22 cellular contexts compared by ENCODE assay signal in genomic region chr17:69478916-69479315, GRCh38.
DNase-seq lines count a peak whose midpoint lies in the region; ATAC-seq, FAIRE-seq and TF ChIP-seq lines count a peak whose summit lies in the region.
"Had no signal": no experiment of that assay in that cellular context is flagged by ENCODE, and none has a peak within 500 bp of the region (broad histone marks: within the 10 kb centered on the region; RNA-seq: fewer than 3 reads in every experiment).

No MANE protein-coding gene starts in this region.

- H3K9ac ChIP-seq in endothelial cell of umbilical vein (replicated peaks; ENCODE audit: extremely low read depth, insufficient read depth, low read length), result no peak overlapping the region
- H3K9ac ChIP-seq: SK-N-SH had no signal

- TF ChIP-seq CTCF in endothelial cell of umbilical vein (IDR thresholded peaks at IDR 0.05; ENCODE audit: extremely low read depth in 1 of 2, insufficient read depth in 1 of 2, low read depth in 1 of 2, low read length in 2 of 2) (no peak), gastrocnemius medialis (IDR thresholded peaks at IDR 0.05 in 4 of 5, conservative IDR thresholded peaks at IDR 0.05 in 1 of 5) (no peak)

- H3K27ac Mint-ChIP-seq in CD4-positive, alpha-beta memory T cell, result peak overlapping the region in 2 of 7 donors; percentile 57 to 68
- H3K27ac Mint-ChIP-seq: CD4-positive, CD25-positive, alpha-beta regulatory T cell had no signal

- no peaks in the 10 kb centered on the region for H4K20me1 ChIP-seq in endothelial cell of umbilical vein (replicated peaks; ENCODE audit: control insufficient read depth, extremely low read depth, insufficient read depth, low read length)

- H3K27ac ChIP-seq in endothelial cell of umbilical vein (ENCODE audit: insufficient read depth, low read depth, low read length) (no peak overlapping the region), gastrocnemius medialis (peak overlapping the region; percentile 85 to 96 (median 95))
- no peak overlapping the region for H3K27ac ChIP-seq in CD4-positive, alpha-beta memory T cell (ENCODE audit: low read depth, low read length)
- H3K27ac ChIP-seq: skin epidermis, thyroid gland had no signal

- H3K4me3 ChIP-seq in endothelial cell of umbilical vein (replicated peaks in 1 of 3; ENCODE audit: insufficient read depth in 1 of 3, low read depth in 1 of 3, low read length in 3 of 3) (no peak overlapping the region), gastrocnemius medialis (no peak overlapping the region)
- no peak overlapping the region for H3K4me3 ChIP-seq in CD4-positive, alpha-beta memory T cell (ENCODE audit: low read length in 2 of 2)
- H3K4me3 ChIP-seq: skin epidermis, thyroid gland had no signal

- no peaks in the 10 kb centered on the region for H3K9me3 Mint-ChIP-seq in CD4-positive, alpha-beta memory T cell

- intact Hi-C loops in endothelial cell of umbilical vein (cut with micrococcal nuclease), result no loop called here
- intact Hi-C loops in gastrocnemius medialis (cut with DNase I; ENCODE audit: low total_unique reads), result no loop called here
- intact Hi-C loops in CD4-positive, alpha-beta memory T cell (cut with micrococcal nuclease), result no loop called here

- peak overlapping the region; percentile 62 for H2AFZ ChIP-seq in endothelial cell of umbilical vein (ENCODE audit: low read depth, low read length)

- POLR2A ChIA-PET in endothelial cell of umbilical vein (lab: Charles Lee), result no interaction called here
- POLR2A ChIA-PET in CD4-positive, alpha-beta memory T cell (lab: Charles Lee; ENCODE audit: partially characterized antibody), result interaction anchor here (1.7 kb wide), 1 partner anchor 64 kb away, joined by 5 read pairs; the partner anchor contains the start of gene MAP2K6

- no peaks in the 10 kb centered on the region for H3K27me3 Mint-ChIP-seq in CD4-positive, alpha-beta memory T cell
- H3K27me3 Mint-ChIP-seq: CD4-positive, CD25-positive, alpha-beta regulatory T cell had no signal

- peaks cover 12% of the 10 kb centered on the region for H3K4me1 ChIP-seq in endothelial cell of umbilical vein (ENCODE audit: control insufficient read depth, extremely low read depth, insufficient read depth, low read length)
- H3K4me1 ChIP-seq in gastrocnemius medialis, result peaks cover 21 to 49% of the 10 kb centered on the region in 2 donors
- H3K4me1 ChIP-seq in CD4-positive, alpha-beta memory T cell (ENCODE audit: insufficient read depth, low read length), result no peaks in the 10 kb centered on the region

- no peaks in the 10 kb centered on the region for H3K9me3 ChIP-seq in endothelial cell of umbilical vein (replicated peaks; ENCODE audit: control insufficient read depth, insufficient read depth, low read length)
- no peaks in the 10 kb centered on the region for H3K9me3 ChIP-seq in gastrocnemius medialis
- H3K9me3 ChIP-seq in CD4-positive, alpha-beta memory T cell (ENCODE audit: control insufficient read depth in 1 of 2, low read length in 2 of 2), result no peaks in the 10 kb centered on the region
- H3K9me3 ChIP-seq: SK-N-SH, thyroid gland had no signal

- ATAC-seq in gastrocnemius medialis (no peak), HG02884 (IDR thresholded peaks at IDR 0.05; ENCODE audit: unreplicated experiment) (no peak)
- ATAC-seq: left ventricle myocardium superior had no signal

- TF ChIP-seq POLR2A in endothelial cell of umbilical vein (IDR thresholded peaks at IDR 0.05; ENCODE audit: low read depth, low read length), result no peak
- TF ChIP-seq POLR2A in gastrocnemius medialis (IDR thresholded peaks at IDR 0.05), result no peak

- peaks cover 17 to 34% of the 10 kb centered on the region in 2 donors for H3K36me3 Mint-ChIP-seq in CD4-positive, alpha-beta memory T cell

- FAIRE-seq in endothelial cell of umbilical vein (lab: Jason Lieb, UNC), result peak; percentile 35
- FAIRE-seq: GM12892 had no signal

- no peak overlapping the region for H3K4me2 ChIP-seq in endothelial cell of umbilical vein (ENCODE audit: insufficient read depth, low read length)
- H3K4me2 ChIP-seq: SK-N-SH had no signal

- peak overlapping the region in 2 of 8 donors; percentile 17 to 20 for H3K4me3 Mint-ChIP-seq in CD4-positive, alpha-beta memory T cell
- H3K4me3 Mint-ChIP-seq: CD4-positive, CD25-positive, alpha-beta regulatory T cell had no signal

- no TSS peak for BruUV-seq in endothelial cell of umbilical vein (replicated peaks; lab: Mats Ljungman, UMichigan)

- no peaks in the 10 kb centered on the region for H3K79me2 ChIP-seq in endothelial cell of umbilical vein (ENCODE audit: control insufficient read depth, insufficient read depth, low read length)

- H3K4me1 Mint-ChIP-seq in CD4-positive, alpha-beta memory T cell, result peaks cover 11 to 21% (median 20%) of the 10 kb centered on the region in 4 donors

- H3K27me3 ChIP-seq in endothelial cell of umbilical vein (ENCODE audit: control insufficient read depth in 2 of 2, insufficient read depth in 2 of 2, low read length in 2 of 2) (no peaks in the 10 kb centered on the region), gastrocnemius medialis (no peaks in the 10 kb centered on the region)
- no peaks in the 10 kb centered on the region for H3K27me3 ChIP-seq in CD4-positive, alpha-beta memory T cell (ENCODE audit: insufficient read depth, low read length)
- H3K27me3 ChIP-seq: thyroid gland had no signal

- DNase-seq in activated gamma-delta T cell (lab: John Stamatoyannopoulos, UW) (peak; percentile 2), activated gamma-delta T cell treated with Interleukin-2 at 50 U/mL for 16 hours (no peak), NCI-H345 (lab: John Stamatoyannopoulos, UW) (peak; percentile 62), endothelial cell of umbilical vein (ENCODE audit: low read depth, low spot score) (peak; percentile 73), gastrocnemius medialis (no peak), GM19240 (ENCODE audit: insufficient read length, low spot score) (no peak)
- no peak for DNase-seq in CD4-positive, alpha-beta memory T cell
- DNase-seq: activated naive CD4-positive, alpha-beta T cell; activated T-cell treated with anti-CD3 and anti-CD28 coated beads for 4 hours; CD4-positive, CD25-positive, alpha-beta regulatory T cell; DND-41; foreskin fibroblast; hippocampal formation; left ventricle myocardium superior; NCI-H526 treated with DMSO at 0.1 percent for 48 hours; SK-N-SH; stimulated activated CD4-positive, alpha-beta T cell treated with anti-CD3 and anti-CD28 coated beads, Interleukin-2, amount 100 ng/mL, for 24 hours; stimulated activated naive CD4-positive, alpha-beta T cell; thyroid gland had no signal

- CTCF ChIA-PET in endothelial cell of umbilical vein (lab: Charles Lee), result interaction anchor here (0.6 to 2.3 kb wide), 12 partner anchors 12 to 144 kb away, joined by 3 to 11 read pairs (median 4); partner anchors contain the start of gene MAP2K6
- CTCF ChIA-PET in CD4-positive, alpha-beta memory T cell (lab: Charles Lee; ENCODE audit: partially characterized antibody), result interaction anchor here (0.8 kb wide), 1 partner anchor 17 kb away, joined by 3 read pairs; no protein-coding TSS in a partner anchor

- dilution Hi-C loops in endothelial cell of umbilical vein (cut with MboI; ENCODE audit: extremely low pct_ligation_motif_present, low sequenced_read_pairs), result no loop called here

- in situ Hi-C loops in gastrocnemius medialis (cut with MboI; ENCODE audit: low sequenced_read_pairs in 4 of 4), result no loop called here

- H3K36me3 ChIP-seq in endothelial cell of umbilical vein (ENCODE audit: control insufficient read depth in 2 of 2, extremely low read depth in 1 of 2, insufficient read depth in 2 of 2, low read length in 2 of 2) (no peaks in the 10 kb centered on the region), gastrocnemius medialis (no peaks in the 10 kb centered on the region)
- no peaks in the 10 kb centered on the region for H3K36me3 ChIP-seq in CD4-positive, alpha-beta memory T cell (ENCODE audit: insufficient read depth, low read length)
- H3K36me3 ChIP-seq: thyroid gland had no signal

- no peaks in the 10 kb centered on the region for H3K9me1 ChIP-seq in endothelial cell of umbilical vein (replicated peaks; ENCODE audit: control insufficient read depth, extremely low read depth, insufficient read depth, low read length)

TF ChIP-seq in endothelial cell of umbilical vein, 7 proteins besides CTCF, POLR2A, EP300 and RAD21:
- TF ChIP-seq GATA2 (IDR thresholded peaks at IDR 0.05; ENCODE audit: insufficient read depth, insufficient read length, low read depth, low read length) (no peak), FOS (IDR thresholded peaks at IDR 0.05; ENCODE audit: borderline replicate concordance, insufficient read depth, low read length) (no peak), JUN (IDR thresholded peaks at IDR 0.05; ENCODE audit: borderline replicate concordance, insufficient read depth, insufficient read length, low read depth) (no peak), MYC (IDR thresholded peaks at IDR 0.05; ENCODE audit: low read depth, low read length) (no peak), EZH2 (IDR thresholded peaks at IDR 0.05; ENCODE audit: borderline replicate concordance, low read depth, low read length, severe bottlenecking) (no peak), POLR2AphosphoS5 (IDR thresholded peaks at IDR 0.05; ENCODE audit: insufficient read depth, low read depth, low read length) (no peak)
- TF ChIP-seq, protein P1, sequence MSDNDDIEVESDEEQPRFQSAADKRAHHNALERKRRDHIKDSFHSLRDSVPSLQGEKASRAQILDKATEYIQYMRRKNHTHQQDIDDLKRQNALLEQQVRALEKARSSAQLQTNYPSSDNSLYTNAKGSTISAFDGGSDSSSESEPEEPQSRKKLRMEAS (IDR thresholded peaks at IDR 0.05; ENCODE audit: insufficient read depth, insufficient read length), result no peak
TF ChIP-seq in endothelial cell of umbilical vein: peak in this region for 0.

Comparison
In these comparisons a context has a peak if more than half of its experiments do, and no peak if none do; other contexts are left out.
1. DNase-seq: peak in activated gamma-delta T cell (single experiment), NCI-H345 (single experiment) and endothelial cell of umbilical vein (single experiment); none in activated gamma-delta T cell treated with Interleukin-2 at 50 U/mL for 16 hours (single experiment), gastrocnemius medialis (0 of 2), CD4-positive, alpha-beta memory T cell (0 of 5) and GM19240 (single experiment).
2. H3K27ac ChIP-seq: peak in gastrocnemius medialis (4 of 4); none in endothelial cell of umbilical vein (single experiment) and CD4-positive, alpha-beta memory T cell (single experiment).